Comparison of ENCODE assay signal across 7 cellular contexts in the genomic region with DNA sequence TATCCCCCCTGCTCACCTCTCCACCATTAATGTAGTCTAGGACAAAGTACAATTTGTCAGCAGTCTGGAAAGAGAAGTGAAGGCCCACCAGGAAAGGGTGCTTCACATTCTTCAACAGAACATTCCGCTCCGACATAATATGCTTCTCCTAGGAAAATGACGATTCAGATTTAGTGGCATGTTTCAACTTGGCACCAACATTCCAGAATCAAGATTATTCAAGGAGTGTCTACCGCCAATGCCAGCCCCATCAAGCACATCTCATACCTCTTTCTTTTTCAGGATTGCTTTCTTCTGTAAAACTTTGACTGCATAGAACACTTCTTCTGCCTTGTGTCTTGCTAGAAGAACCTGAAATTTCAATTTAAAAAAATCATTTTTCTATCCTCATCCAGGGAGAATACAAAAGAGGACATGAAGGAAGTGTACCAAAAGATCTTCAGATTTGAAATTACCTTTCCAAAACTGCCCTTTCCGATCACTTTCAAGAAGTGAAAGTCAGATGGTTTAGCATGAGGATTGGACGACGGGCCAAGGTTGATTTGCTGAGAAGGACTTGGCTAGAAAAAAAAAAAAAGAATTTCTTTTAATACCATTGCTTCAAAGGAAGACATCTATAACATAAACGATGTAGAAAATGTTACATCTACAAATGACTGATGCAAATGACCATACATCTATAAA.
DNase-seq lines count a peak whose midpoint lies in the region; ATAC-seq and FAIRE-seq lines count a peak whose summit lies in the region.

No MANE protein-coding gene starts in this region.

- H3K9ac ChIP-seq in iPS-18a (ENCODE audit: low read length) (no peak overlapping the region), Karpas-422 (ENCODE audit: low read length) (no peak overlapping the region)

- no peak for ATAC-seq in activated T-helper 17 cell treated with anti-CD3 and anti-CD28 coated beads, Interleukin-2, amount 50 U/mL, for 72 hours (replicated peaks)
- ATAC-seq in stimulated activated effector memory CD8-positive, alpha-beta T cell treated with anti-CD3 and anti-CD28 coated beads, Interleukin-12 subunit alpha, Interleukin-12 subunit beta, amount 100 ng/mL, for 72 hours: no peak

- H3K27ac Mint-ChIP-seq in activated T-helper 17 cell treated with anti-CD3 and anti-CD28 coated beads, Interleukin-2, amount 50 U/mL, for 72 hours: peak overlapping the region; percentile 92
- peak overlapping the region; percentile 90 for H3K27ac Mint-ChIP-seq in stimulated activated effector memory CD8-positive, alpha-beta T cell treated with anti-CD3 and anti-CD28 coated beads, Interleukin-12 subunit alpha, Interleukin-12 subunit beta, amount 100 ng/mL, for 72 hours

- H3K9me2 ChIP-seq in Karpas-422 (replicated peaks; ENCODE audit: insufficient read depth, low read length): no peaks in the 10 kb centered on the region

- H3K36me3 Mint-ChIP-seq in activated T-helper 17 cell treated with anti-CD3 and anti-CD28 coated beads, Interleukin-2, amount 50 U/mL, for 72 hours (ENCODE audit: low read depth): peaks cover 82% of the 10 kb centered on the region
- H3K36me3 Mint-ChIP-seq in stimulated activated effector memory CD8-positive, alpha-beta T cell treated with anti-CD3 and anti-CD28 coated beads, Interleukin-12 subunit alpha, Interleukin-12 subunit beta, amount 100 ng/mL, for 72 hours: peaks cover 82% of the 10 kb centered on the region

- H3K4me3 ChIP-seq in iPS-18a (ENCODE audit: low read length) (peak overlapping the region; percentile 76), Karpas-422 (ENCODE audit: low read length) (no peak overlapping the region)

- no peaks in the 10 kb centered on the region for H3K9me3 Mint-ChIP-seq in activated T-helper 17 cell treated with anti-CD3 and anti-CD28 coated beads, Interleukin-2, amount 50 U/mL, for 72 hours
- no peaks in the 10 kb centered on the region for H3K9me3 Mint-ChIP-seq in stimulated activated effector memory CD8-positive, alpha-beta T cell treated with anti-CD3 and anti-CD28 coated beads, Interleukin-12 subunit alpha, Interleukin-12 subunit beta, amount 100 ng/mL, for 72 hours

- peaks cover 37% of the 10 kb centered on the region for H3K4me1 Mint-ChIP-seq in activated T-helper 17 cell treated with anti-CD3 and anti-CD28 coated beads, Interleukin-2, amount 50 U/mL, for 72 hours
- H3K4me1 Mint-ChIP-seq in stimulated activated effector memory CD8-positive, alpha-beta T cell treated with anti-CD3 and anti-CD28 coated beads, Interleukin-12 subunit alpha, Interleukin-12 subunit beta, amount 100 ng/mL, for 72 hours: peaks cover 62% of the 10 kb centered on the region

- H3K4me1 ChIP-seq in iPS-18a (ENCODE audit: control insufficient read depth, low read depth, low read length) (peaks cover 13% of the 10 kb centered on the region), Karpas-422 (ENCODE audit: low read length) (peaks cover 25% of the 10 kb centered on the region)

- H3K27ac ChIP-seq in iPS-18a (ENCODE audit: low read length) (no peak overlapping the region), Karpas-422 (ENCODE audit: low read length) (no peak overlapping the region)

- peak; percentile 26 for FAIRE-seq in GM19239 (lab: Jason Lieb, UNC)

- H3K36me3 ChIP-seq in iPS-18a (ENCODE audit: control insufficient read depth, low read depth, low read length) (peaks cover 40% of the 10 kb centered on the region), Karpas-422 (ENCODE audit: insufficient read depth, low read length) (no peaks in the 10 kb centered on the region)

- H3K4me2 ChIP-seq in Karpas-422 (ENCODE audit: low read depth, low read length, poor library complexity, severe bottlenecking): no peak overlapping the region

- no peaks in the 10 kb centered on the region for H3K27me3 Mint-ChIP-seq in activated T-helper 17 cell treated with anti-CD3 and anti-CD28 coated beads, Interleukin-2, amount 50 U/mL, for 72 hours

- H3K27me3 ChIP-seq in iPS-18a (ENCODE audit: control insufficient read depth, insufficient read depth, low read length): peaks cover 25% of the 10 kb centered on the region
- no peaks in the 10 kb centered on the region for H3K27me3 ChIP-seq in Karpas-422 (ENCODE audit: low read length)

- DNase-seq in GM19239 (ENCODE audit: insufficient read length, low spot score) (no peak), SIG-M5 treated with dmso at 0.1 percent for 504 hours (lab: John Stamatoyannopoulos, UW; ENCODE audit: unreplicated experiment) (no peak), Karpas-422 (no peak), NCI-H345 treated with DMSO at 0.1 percent for 48 hours (lab: John Stamatoyannopoulos, UW; ENCODE audit: unreplicated experiment) (no peak)
- no peak for DNase-seq in stimulated activated effector memory CD8-positive, alpha-beta T cell treated with anti-CD3 and anti-CD28 coated beads, Interleukin-12 subunit alpha, Interleukin-12 subunit beta, amount 100 ng/mL, for 72 hours (ENCODE audit: low spot score in 2 of 2)

- H3K4me3 Mint-ChIP-seq in activated T-helper 17 cell treated with anti-CD3 and anti-CD28 coated beads, Interleukin-2, amount 50 U/mL, for 72 hours: peak overlapping the region; percentile 91
- peak overlapping the region; percentile 90 for H3K4me3 Mint-ChIP-seq in stimulated activated effector memory CD8-positive, alpha-beta T cell treated with anti-CD3 and anti-CD28 coated beads, Interleukin-12 subunit alpha, Interleukin-12 subunit beta, amount 100 ng/mL, for 72 hours

- H3K9me3 ChIP-seq in iPS-18a (ENCODE audit: control insufficient read depth, low read depth, low read length) (no peaks in the 10 kb centered on the region), Karpas-422 (ENCODE audit: low read length) (no peaks in the 10 kb centered on the region)

- no peaks in the 10 kb centered on the region for H4K20me1 ChIP-seq in Karpas-422 (ENCODE audit: insufficient read depth, low read depth, low read length)

- no peak overlapping the region for H2AFZ ChIP-seq in Karpas-422 (ENCODE audit: low read length)

- no peaks in the 10 kb centered on the region for H3K79me2 ChIP-seq in Karpas-422 (ENCODE audit: low read length)
